ENCODE assay signal across 15 cellular contexts in the genomic region with DNA sequence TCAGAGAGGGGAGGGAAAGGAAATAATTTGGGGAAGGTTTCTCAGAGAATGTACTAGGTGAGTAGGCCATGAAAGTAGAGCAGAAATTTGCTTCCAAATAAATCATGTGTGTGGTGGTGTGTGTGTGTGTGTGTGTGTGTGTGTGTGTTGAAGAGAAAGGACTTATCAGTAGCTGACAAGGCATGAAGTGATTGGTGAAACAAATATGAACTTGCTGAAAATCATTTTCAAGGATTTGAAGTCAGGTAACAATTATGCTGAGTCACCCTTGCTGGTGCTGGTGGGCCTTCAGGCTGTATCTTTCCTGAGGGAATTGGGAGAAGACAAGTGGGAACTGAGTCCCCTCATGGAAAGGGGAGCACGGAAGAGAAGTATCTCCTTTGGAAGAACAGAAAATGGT. TPM values are rescaled to one million over a fixed set of nuclear protein-coding genes. Genes with fewer than 3 reads are reported as not detected.
DNase-seq lines count a peak whose midpoint lies in the region; ATAC-seq, FAIRE-seq and TF ChIP-seq lines count a peak whose summit lies in the region.
"Had no signal": no experiment of that assay in that cellular context is flagged by ENCODE, and none has a peak within 500 bp of the region (broad histone marks: within the 10 kb centered on the region; RNA-seq: fewer than 3 reads in every experiment).

No MANE protein-coding gene starts in this region.

- H3K56ac ChIP-seq in H1 (replicated peaks; ENCODE audit: insufficient read length, low read depth, low read length) = peak overlapping the region; percentile 78

- H3K4me3 ChIP-seq in HepG2 (replicated peaks in 1 of 3; ENCODE audit: insufficient read depth in 1 of 3, low read depth in 2 of 3, low read length in 3 of 3) = no peak overlapping the region
- H3K4me3 ChIP-seq in right lobe of liver = no peak overlapping the region
- no peak overlapping the region for H3K4me3 ChIP-seq in PC-3 (ENCODE audit: low read length)
- H3K4me3 ChIP-seq in H1 (ENCODE audit: extremely low read depth in 1 of 4, insufficient read depth in 2 of 4, low read depth in 3 of 4, low read length in 4 of 4) = no peak overlapping the region
- no peak overlapping the region for H3K4me3 ChIP-seq in lower leg skin (ENCODE audit: low read depth, poor library complexity, severe bottlenecking)
- H3K4me3 ChIP-seq: GM23248 had no signal

- ATAC-seq in HepG2 = no peak
- no peak for ATAC-seq in right lobe of liver
- no peak for ATAC-seq in PC-3

- H3K4me3 Mint-ChIP-seq in progenitor cell of endocrine pancreas (ENCODE audit: low read depth) = no peak overlapping the region
- H3K4me3 Mint-ChIP-seq: B cell; CD4-positive, alpha-beta T cell; H9 had no signal

- TF ChIP-seq CTCF in HepG2 (CRISPR knock-in tag; IDR thresholded peaks at IDR 0.05) (no peak), right lobe of liver (IDR thresholded peaks at IDR 0.05) (no peak), PC-3 (conservative IDR thresholded peaks at IDR 0.05; ENCODE audit: low read depth, low read length) (no peak), H1 (IDR thresholded peaks at IDR 0.05; ENCODE audit: control extremely low read depth in 1 of 3, insufficient read depth in 1 of 3, low read depth in 1 of 3, low read length in 3 of 3) (no peak), progenitor cell of endocrine pancreas (IDR thresholded peaks at IDR 0.05; ENCODE audit: unreplicated experiment) (no peak), lower leg skin (IDR thresholded peaks at IDR 0.05) (no peak)

- no peaks in the 10 kb centered on the region for H4K20me1 ChIP-seq in HepG2 (ENCODE audit: insufficient read depth, low read length)
- no peaks in the 10 kb centered on the region for H4K20me1 ChIP-seq in PC-3 (ENCODE audit: low read length)
- no peaks in the 10 kb centered on the region for H4K20me1 ChIP-seq in H1 (replicated peaks in 1 of 2; ENCODE audit: control insufficient read depth in 1 of 2, insufficient read depth in 2 of 2, low read length in 2 of 2)

- H3K9ac ChIP-seq in HepG2 (ENCODE audit: insufficient read depth, low read depth, low read length) (no peak overlapping the region), PC-3 (ENCODE audit: low read length) (no peak overlapping the region), H1 (replicated peaks in 1 of 4; ENCODE audit: extremely low read depth in 1 of 4, low read depth in 3 of 4, low read length in 3 of 4) (no peak overlapping the region)
- H3K9ac ChIP-seq: GM23248 had no signal

- no peak overlapping the region for H4K8ac ChIP-seq in H1 (ENCODE audit: extremely low read depth, insufficient read depth, low read length)

- H2AK5ac ChIP-seq in H1 (ENCODE audit: low read depth, low read length) = no peak overlapping the region

- POLR2A ChIA-PET in HepG2 (lab: Yijun Ruan, JAX) (no interaction called here), PC-3 (lab: Charles Lee; ENCODE audit: unreplicated experiment) (no interaction called here), H1 (lab: Charles Lee; ENCODE audit: partially characterized antibody) (no interaction called here)

- H3K27ac Mint-ChIP-seq in progenitor cell of endocrine pancreas = peak overlapping the region; percentile 5
- H3K27ac Mint-ChIP-seq: B cell; CD4-positive, alpha-beta T cell had no signal

- TF ChIP-seq EP300 in HepG2 (IDR thresholded peaks at IDR 0.05; ENCODE audit: low read depth in 2 of 2, low read length in 2 of 2) (no peak), HepG2 (CRISPR knock-in tag; IDR thresholded peaks at IDR 0.05; ENCODE audit: borderline replicate concordance) (no peak), H1 (IDR thresholded peaks at IDR 0.05; ENCODE audit: borderline replicate concordance in 1 of 2, low read depth in 2 of 2, low read length in 2 of 2) (no peak)

- H2BK5ac ChIP-seq in H1 (ENCODE audit: low read depth, low read length) = no peak overlapping the region

- H3K4me2 ChIP-seq in HepG2 (ENCODE audit: low read depth, low read length) (no peak overlapping the region), PC-3 (ENCODE audit: low read length) (no peak overlapping the region), H1 (ENCODE audit: insufficient read depth in 1 of 2, low read depth in 2 of 2, low read length in 2 of 2) (no peak overlapping the region)

- H3K9me3 Mint-ChIP-seq in progenitor cell of endocrine pancreas (ENCODE audit: low read depth) = no peaks in the 10 kb centered on the region
- H3K9me3 Mint-ChIP-seq: CD4-positive, alpha-beta T cell; H9 had no signal

- H3K79me2 ChIP-seq in HepG2 (ENCODE audit: insufficient read depth, low read length) (no peaks in the 10 kb centered on the region), PC-3 (ENCODE audit: low read length) (no peaks in the 10 kb centered on the region), H1 (ENCODE audit: control insufficient read depth in 1 of 2, insufficient read depth in 2 of 2, low read length in 2 of 2) (no peaks in the 10 kb centered on the region)

- no peak overlapping the region for H4K91ac ChIP-seq in H1 (replicated peaks; ENCODE audit: insufficient read length, low read length)

- no peaks in the 10 kb centered on the region for H3K36me3 ChIP-seq in HepG2 (replicated peaks in 1 of 2; ENCODE audit: control insufficient read depth in 1 of 2, insufficient read depth in 2 of 2, low read length in 2 of 2)
- H3K36me3 ChIP-seq in right lobe of liver = no peaks in the 10 kb centered on the region
- no peaks in the 10 kb centered on the region for H3K36me3 ChIP-seq in PC-3 (ENCODE audit: low read depth, low read length)
- H3K36me3 ChIP-seq in H1 (ENCODE audit: control insufficient read depth in 2 of 4, insufficient read depth in 4 of 4, low read length in 3 of 4) = no peaks in the 10 kb centered on the region

- peak overlapping the region; percentile 19; the same call in 1 of the 2 replicates for H3K18ac ChIP-seq in H1 (ENCODE audit: extremely low read depth, low read length)

- H3K9me3 ChIP-seq in HepG2 (ENCODE audit: low read length) = no peaks in the 10 kb centered on the region
- H3K9me3 ChIP-seq in right lobe of liver = no peaks in the 10 kb centered on the region
- no peaks in the 10 kb centered on the region for H3K9me3 ChIP-seq in PC-3 (ENCODE audit: low read length)
- no peaks in the 10 kb centered on the region for H3K9me3 ChIP-seq in H1 (ENCODE audit: insufficient read depth in 2 of 2, low read depth in 1 of 2, low read length in 1 of 2)

- CTCF ChIA-PET in HepG2 (lab: Yijun Ruan, JAX; ENCODE audit: low intra/inter-chr PET ratio, low total read pairs) (no interaction called here), PC-3 (lab: Charles Lee) (no interaction called here), H1 (lab: Charles Lee; ENCODE audit: partially characterized antibody) (interaction anchor here (0.6 to 1.2 kb wide), 6 partner anchors 10 to 294 kb away, joined by 3 to 4 read pairs (median 4); no protein-coding TSS in a partner anchor)

- BruUV-seq in HepG2 (replicated peaks; lab: Mats Ljungman, UMichigan) (no TSS peak), PC-3 (replicated peaks; lab: Mats Ljungman, UMichigan) (no TSS peak)

- H3K4ac ChIP-seq in H1 (replicated peaks; ENCODE audit: insufficient read length, low read depth, low read length) = no peak overlapping the region

- no peaks in the 10 kb centered on the region for H3K4me1 Mint-ChIP-seq in progenitor cell of endocrine pancreas (ENCODE audit: low read depth)
- H3K4me1 Mint-ChIP-seq: B cell had no signal

- DNase-seq in HepG2 (ENCODE audit: low spot score) (no peak), right lobe of liver (no peak), PC-3 (no peak), H1 (ENCODE audit: low read depth in 1 of 2, low spot score in 2 of 2) (no peak), progenitor cell of endocrine pancreas (ENCODE audit: low spot score, unreplicated experiment) (no peak), lower leg skin (ENCODE audit: low spot score in 2 of 2) (no peak), NAMALWA (ENCODE audit: low spot score) (no peak)
- no peak for DNase-seq in activated CD4-positive, CD25-positive, alpha-beta regulatory T cell treated with anti-CD3 and anti-CD28 coated beads, Interleukin-2, amount 50 U/mL, for 72 hours
- DNase-seq: C1 segment of cervical spinal cord; Calu3; CD4-positive, alpha-beta T cell; DMS 273 treated with DMSO at 0.1 percent for 48 hours; GM23248; H9 had no signal

- no peak overlapping the region for H2BK12ac ChIP-seq in H1 (ENCODE audit: low read depth, low read length)

- TF ChIP-seq RAD21 in HepG2 (CRISPR knock-in tag; IDR thresholded peaks at IDR 0.05) (no peak), H1 (IDR thresholded peaks at IDR 0.05 in 1 of 2, conservative IDR thresholded peaks at IDR 0.05 in 1 of 2; ENCODE audit: low read depth in 2 of 2, low read length in 2 of 2) (no peak)

- in situ Hi-C loops in HepG2 (cut with HindIII; ENCODE audit: extremely low pct_ligation_motif_present, low pct_unique_long_range_greater_than_20kb) = no loop called here

- FAIRE-seq in HepG2 (lab: Jason Lieb, UNC) (no peak), H1 (lab: Jason Lieb, UNC) (no peak)

- H3K27me3 Mint-ChIP-seq in progenitor cell of endocrine pancreas = peaks cover 7% of the 10 kb centered on the region

- H2BK20ac ChIP-seq in H1 (ENCODE audit: low read length) = no peak overlapping the region; the same call in 1 of the 2 replicates

- H3K14ac ChIP-seq in H1 (ENCODE audit: insufficient read length) = no peak overlapping the region

- intact Hi-C loops in HepG2 (cut with micrococcal nuclease; ENCODE audit: unreplicated experiment) (loop anchor here (1.0 kb wide), 1 partner anchor 26 kb away; no protein-coding TSS in a partner anchor), right lobe of liver (cut with DNase I) (no loop called here), PC-3 (cut with micrococcal nuclease) (no loop called here), lower leg skin (cut with DNase I; ENCODE audit: low total_unique reads) (no loop called here)

- no peak overlapping the region for H2BK120ac ChIP-seq in H1 (replicated peaks; ENCODE audit: low read depth, low read length)

- no peak overlapping the region for H4K5ac ChIP-seq in H1 (ENCODE audit: insufficient read length, low read depth, low read length)

- no peaks in the 10 kb centered on the region for H3K9me2 ChIP-seq in PC-3 (replicated peaks; ENCODE audit: low read length)

- no peak overlapping the region for H3K23ac ChIP-seq in H1 (ENCODE audit: insufficient read length)

- TF ChIP-seq POLR2A in HepG2 (IDR thresholded peaks at IDR 0.05; ENCODE audit: insufficient read depth in 1 of 2, low read depth in 2 of 2, low read length in 2 of 2) = no peak
- no peak for TF ChIP-seq POLR2A in right lobe of liver (IDR thresholded peaks at IDR 0.05)
- TF ChIP-seq POLR2A in H1 (IDR thresholded peaks at IDR 0.05; ENCODE audit: control extremely low read depth in 1 of 2, low read depth in 2 of 2, low read length in 2 of 2) = no peak
- TF ChIP-seq POLR2A in lower leg skin (IDR thresholded peaks at IDR 0.05) = no peak

- 70% methylated on average over 1 of the region's 1 CpG for WGBS in HepG2 (ENCODE audit: low lambda C conversion rate)
- WGBS in right lobe of liver (ENCODE audit: insufficient coverage, low coverage, low lambda C conversion rate, missing lambda C conversion rate) = no CpG with 5 or more reads among the region's 1 CpG
- 73% methylated on average over 1 of the region's 1 CpG; no CpG with 5 or more reads in 1 of the 2 experiments for WGBS in H1 (ENCODE audit: extremely low coverage in 1 of 2, insufficient coverage in 1 of 2, insufficient read length in 1 of 2, insufficient replicate concordance in 2 of 2, low coverage in 1 of 2, low lambda C conversion rate in 2 of 2, missing lambda C conversion rate in 1 of 2), 2 experiments
- 81 to 95% methylated on average over 1 of the region's 1 CpG for WGBS in lower leg skin, 2 donors

- no peaks in the 10 kb centered on the region for H3K4me1 ChIP-seq in HepG2 (ENCODE audit: insufficient read depth, low read length)
- no peaks in the 10 kb centered on the region for H3K4me1 ChIP-seq in right lobe of liver
- no peaks in the 10 kb centered on the region for H3K4me1 ChIP-seq in PC-3 (ENCODE audit: insufficient read depth, low read length)
- H3K4me1 ChIP-seq in H1 (replicated peaks in 1 of 4; ENCODE audit: control insufficient read depth in 3 of 4, insufficient read depth in 4 of 4, low read length in 3 of 4) = no peaks in the 10 kb centered on the region; a peak in 3 of 7 replicates

- H2AFZ ChIP-seq in HepG2 (ENCODE audit: low read length) (no peak overlapping the region), PC-3 (ENCODE audit: low read length) (peak overlapping the region; percentile 31; the same call in 1 of the 2 replicates), H1 (ENCODE audit: low read length) (peak overlapping the region; percentile 54)
- H2AFZ ChIP-seq: GM23248 had no signal

- H3K23me2 ChIP-seq in H1 (ENCODE audit: low read depth, low read length) = peaks cover 2% of the 10 kb centered on the region; the same call in 1 of the 2 replicates

- no peaks in the 10 kb centered on the region for H3K36me3 Mint-ChIP-seq in progenitor cell of endocrine pancreas (ENCODE audit: insufficient read depth)

- H3K27ac ChIP-seq in HepG2 (ENCODE audit: extremely low read length, insufficient read depth, low read length) = no peak overlapping the region
- no peak overlapping the region for H3K27ac ChIP-seq in right lobe of liver
- no peak overlapping the region for H3K27ac ChIP-seq in PC-3 (ENCODE audit: low read length)
- H3K27ac ChIP-seq in H1 (ENCODE audit: low read depth, low read length) = no peak overlapping the region
- H3K27ac ChIP-seq: GM23248 had no signal

- H2BK15ac ChIP-seq in H1 (ENCODE audit: low read length) = no peak overlapping the region

- no peaks in the 10 kb centered on the region; a peak in 1 of 5 replicates for H3K27me3 ChIP-seq in HepG2 (ENCODE audit: control insufficient read depth in 1 of 2, insufficient read depth in 2 of 2, low read length in 2 of 2)
- no peaks in the 10 kb centered on the region for H3K27me3 ChIP-seq in right lobe of liver
- no peaks in the 10 kb centered on the region for H3K27me3 ChIP-seq in PC-3 (ENCODE audit: low read length)
- H3K27me3 ChIP-seq in H1 (replicated peaks in 1 of 4; ENCODE audit: control insufficient read depth in 3 of 4, extremely low read depth in 1 of 4, insufficient read depth in 3 of 4, low read length in 3 of 4) = no peaks in the 10 kb centered on the region

- H3F3A ChIP-seq in PC-3 (ENCODE audit: low read length, unreplicated experiment) = no peaks in the 10 kb centered on the region

- no peaks in the 10 kb centered on the region for H3K79me1 ChIP-seq in H1 (ENCODE audit: low read depth, low read length)

RNA-seq across cellular contexts. Expression of a gene that starts 55.5 kb away (rescaled TPM):
- total RNA-seq in HepG2 (2016; rRNA removed; fragmentation: Illumina TruSeq; extraction: Trizol) (0.46 and 0.95 TPM in 2 replicates), right lobe of liver (1,000 to 10,000 TPM in 1 of 6 experiments, 100 to 1,000 TPM in 5; 243 to 1,112 (median 514) TPM), PC-3 (2014; rRNA removed) (0.73 TPM in 1 of 2 replicates, not detected in the other), progenitor cell of endocrine pancreas (0.60 and 0.71 TPM in 2 replicates), lower leg skin (1 to 10 TPM in 2 of 4 donors, under 1 TPM in 2; 0.27 to 1.3 (median 0.83) TPM)
- not detected in 2 replicates for total RNA-seq in HepG2 (2016; cell fraction: cytosol; rRNA removed; fragmentation: Illumina TruSeq; extraction: Trizol; ENCODE audit: low read depth)
- 0.39 and 0.74 TPM in 2 replicates for total RNA-seq in HepG2 (2016; cell fraction: insoluble cytoplasmic fraction; rRNA removed; fragmentation: Illumina TruSeq; extraction: Trizol)
- total RNA-seq in HepG2 (2016; cell fraction: membrane; rRNA removed; fragmentation: Illumina TruSeq; extraction: Trizol) = 0.31 and 0.62 TPM in 2 replicates
- 0.47 and 0.81 TPM in 2 replicates for total RNA-seq in HepG2 (2016; cell fraction: nucleus; rRNA removed; fragmentation: Illumina TruSeq; extraction: Trizol)
- polyA plus RNA-seq in HepG2 (2011; rRNA removed) (1.8 and 2.6 TPM in 2 replicates), H1 (2011; rRNA removed) (2.2 and 4.1 TPM in 2 replicates)
- polyA plus RNA-seq in HepG2 (2011; cell fraction: cytosol; rRNA removed) = 1.1 and 2.2 TPM in 2 replicates
- 0.27 and 0.59 TPM in 2 replicates for polyA plus RNA-seq in HepG2 (2011; cell fraction: nucleus; rRNA removed)
- 4.4 and 6.4 TPM in 2 replicates for polyA plus RNA-seq in HepG2 (2012)
- polyA plus RNA-seq in HepG2 (2016; cell fraction: cytosol; fragmentation: Illumina TruSeq; extraction: Trizol; ENCODE audit: low read depth) = 0.15 and 0.20 TPM in 2 replicates
- 0.24 and 0.47 TPM in 2 replicates for polyA plus RNA-seq in HepG2 (2016; cell fraction: insoluble cytoplasmic fraction; fragmentation: Illumina TruSeq; extraction: Trizol; ENCODE audit: low read depth)
- 0.30 and 0.37 TPM in 2 replicates for polyA plus RNA-seq in HepG2 (2016; cell fraction: membrane; fragmentation: Illumina TruSeq; extraction: Trizol; ENCODE audit: low read depth)
- 0.81 and 1.4 TPM in 2 replicates for polyA plus RNA-seq in HepG2 (2016; cell fraction: nucleus; fragmentation: Illumina TruSeq; extraction: Trizol; ENCODE audit: insufficient read depth, low read depth)
- 0.70 and 1.5 TPM in 2 replicates for polyA minus RNA-seq in HepG2 (2011; rRNA and poly(A)+ RNA removed; ENCODE audit: low replicate concordance)
- polyA minus RNA-seq in HepG2 (2011; cell fraction: cytosol; rRNA and poly(A)+ RNA removed) = 0.49 TPM in 1 of 2 replicates, not detected in the other
- polyA minus RNA-seq in HepG2 (2011; cell fraction: nucleus; rRNA and poly(A)+ RNA removed) = 0.50 and 0.64 TPM in 2 replicates
- total RNA-seq in H1 (2021; fragmentation: NEBNext Ultra II Directional; extraction: Animal tissue kit (Norgen Biotek cat#: 25700)) = 4.2 and 4.9 TPM in 2 replicates
- polyA plus RNA-seq in H1 (2011; cell fraction: cytosol; rRNA removed) = 4.7 TPM
- 2.5 TPM for polyA plus RNA-seq in H1 (2011; cell fraction: nucleus; rRNA removed)
- polyA plus RNA-seq in H1 (2012, experiment 1 of 2) = 4.0 to 6.3 TPM (median 4.3 TPM) in 4 replicates
- 1.0 TPM for polyA plus RNA-seq in H1 (2012, experiment 2 of 2)
- polyA plus RNA-seq in H1 (2013, experiment 1 of 2) = 5.2 TPM
- 4.0 TPM for polyA plus RNA-seq in H1 (2013, experiment 2 of 2)
- polyA minus RNA-seq in H1 (2011; rRNA and poly(A)+ RNA removed) = 4.4 and 8.1 TPM in 2 replicates
- 2.3 TPM for polyA minus RNA-seq in H1 (2011; cell fraction: cytosol; rRNA and poly(A)+ RNA removed)
- polyA minus RNA-seq in H1 (2011; cell fraction: nucleus; rRNA and poly(A)+ RNA removed) = 2.2 TPM
- total RNA-seq: CD4-positive, alpha-beta T cell had no signal

Comparison
In these comparisons a context has a peak if more than half of its experiments do, and no peak if none do; other contexts are left out.
1. RNA of a gene that starts 55.5 kb away (total RNA-seq): 243 to 1,112 TPM in right lobe of liver; 4.2 to 4.9 TPM in H1, 0.27 to 1.3 TPM in lower leg skin, 0.31 to 0.95 TPM in HepG2, 0.73 TPM in PC-3 and 0.60 to 0.71 TPM in progenitor cell of endocrine pancreas; every median in the first group is over 10 times any median in the second.